11 cellular contexts compared by ENCODE assay signal in genomic region chr6:160028487-160029275, GRCh38. TPM values are rescaled to one million over a fixed set of nuclear protein-coding genes. Genes with fewer than 3 reads are reported as not detected.
DNase-seq lines count a peak whose midpoint lies in the region; ATAC-seq, FAIRE-seq and TF ChIP-seq lines count a peak whose summit lies in the region.
"Had no signal": no experiment of that assay in that cellular context is flagged by ENCODE, and none has a peak within 500 bp of the region (broad histone marks: within the 10 kb centered on the region; RNA-seq: fewer than 3 reads in every experiment).

No MANE protein-coding gene starts in this region.

- H2BK5ac ChIP-seq in trophoblast cell (ENCODE audit: low read depth, low read length, poor library complexity): peak overlapping the region; percentile 19

- FAIRE-seq in K562 (lab: Jason Lieb, UNC): no peak
- FAIRE-seq: small intestine had no signal

- H4K20me1 ChIP-seq in K562 (replicated peaks; ENCODE audit: control insufficient read depth, insufficient read depth, low read length): no peaks in the 10 kb centered on the region

- TF ChIP-seq POLR2A in K562 (conservative IDR thresholded peaks at IDR 0.05): no peak

- WGBS in K562 (ENCODE audit: insufficient coverage, low coverage, missing lambda C conversion rate): 88% methylated on average over 8 of the region's 8 CpGs
- no CpG with 5 or more reads among the region's 8 CpGs for WGBS in trophoblast cell (ENCODE audit: extremely low coverage, insufficient coverage, insufficient read length)

- no peaks in the 10 kb centered on the region for H3K79me1 ChIP-seq in trophoblast cell (ENCODE audit: low read length)

- POLR2A ChIA-PET in activated CD4-positive, alpha-beta T cell treated with anti-CD3 and anti-CD28 coated beads for 36 hours (lab: Charles Lee): no interaction called here
- POLR2A ChIA-PET in K562 (lab: Yijun Ruan, JAX): interaction anchor here (0.6 to 0.8 kb wide), 2 partner anchors 31 to 267 kb away, joined by 3 to 5 read pairs; partner anchors contain the start of gene ACAT2

- no peaks in the 10 kb centered on the region for H3K9me3 Mint-ChIP-seq in activated CD4-positive, alpha-beta T cell treated with anti-CD3 and anti-CD28 coated beads for 36 hours (ENCODE audit: low read depth)

- H3K27me3 Mint-ChIP-seq in activated CD4-positive, alpha-beta T cell treated with anti-CD3 and anti-CD28 coated beads for 36 hours: no peaks in the 10 kb centered on the region

- peaks cover 46% of the 10 kb centered on the region for H3K36me3 Mint-ChIP-seq in activated CD4-positive, alpha-beta T cell treated with anti-CD3 and anti-CD28 coated beads for 36 hours (ENCODE audit: low read depth)

- H3K14ac ChIP-seq in trophoblast cell (ENCODE audit: low read length): no peak overlapping the region

- intact Hi-C loops in activated CD4-positive, alpha-beta T cell treated with anti-CD3 and anti-CD28 coated beads for 36 hours (cut with DNase I, micrococcal nuclease): no loop called here
- intact Hi-C loops in K562 (cut with micrococcal nuclease): loop anchor here (5.0 kb wide), 1 partner anchor 56 kb away; no protein-coding TSS in a partner anchor

- H3K4me1 ChIP-seq in K562 (replicated peaks in 1 of 2; ENCODE audit: control insufficient read depth in 2 of 2, insufficient read depth in 2 of 2, low read length in 2 of 2): no peaks in the 10 kb centered on the region; a peak in 1 of 5 replicates
- H3K4me1 ChIP-seq in trophoblast cell (ENCODE audit: control insufficient read depth in 1 of 2, insufficient read depth in 2 of 2, low read length in 2 of 2): peaks cover 4 to 6% of the 10 kb centered on the region in 2 experiments

- H3K36me3 ChIP-seq in K562 (ENCODE audit: control insufficient read depth, insufficient read depth, low read length): peaks cover 97% of the 10 kb centered on the region
- peaks cover 28 to 40% of the 10 kb centered on the region in 2 experiments for H3K36me3 ChIP-seq in trophoblast cell (ENCODE audit: control insufficient read depth in 1 of 2, insufficient read depth in 2 of 2, low read length in 2 of 2)

- CTCF ChIA-PET in activated CD4-positive, alpha-beta T cell treated with anti-CD3 and anti-CD28 coated beads for 36 hours (lab: Charles Lee): interaction anchor here (0.8 to 1.2 kb wide), 3 partner anchors 14 to 109 kb away, joined by 3 to 4 read pairs (median 4); no protein-coding TSS in a partner anchor
- CTCF ChIA-PET in K562 (lab: Yijun Ruan, JAX; ENCODE audit: low intra/inter-chr PET ratio): no interaction called here

- H3K23ac ChIP-seq in trophoblast cell (ENCODE audit: low read length): no peak overlapping the region

- H3K4me3 Mint-ChIP-seq in activated CD4-positive, alpha-beta T cell treated with anti-CD3 and anti-CD28 coated beads for 36 hours: no peak overlapping the region

- H2BK120ac ChIP-seq in trophoblast cell (ENCODE audit: insufficient read depth, low read length, poor library complexity): no peak overlapping the region

- no peaks in the 10 kb centered on the region for H3K27me3 ChIP-seq in K562 (ENCODE audit: control insufficient read depth in 2 of 2, insufficient read depth in 2 of 2, low read length in 2 of 2)
- no peaks in the 10 kb centered on the region for H3K27me3 ChIP-seq in trophoblast cell (ENCODE audit: insufficient read depth, low read length)

- in situ Hi-C loops in K562 (cut with MboI): no loop called here

- TF ChIP-seq CTCF in K562 (IDR thresholded peaks at IDR 0.05 in 2 of 3, conservative IDR thresholded peaks at IDR 0.05 in 1 of 3; ENCODE audit: insufficient read depth in 2 of 3, low read depth in 1 of 3, low read length in 3 of 3): 0 out of 6 replicates have a peak, but pooled peaks of 1 of the 3 experiments have one; percentile 21

- H3K9me3 ChIP-seq in K562 (replicated peaks; ENCODE audit: control insufficient read depth, insufficient read depth, low read depth, low read length) (no peaks in the 10 kb centered on the region), trophoblast cell (ENCODE audit: insufficient read depth, low read depth, low read length) (no peaks in the 10 kb centered on the region)

- no peak overlapping the region for H2AK5ac ChIP-seq in trophoblast cell (ENCODE audit: low read length)

- H3K27ac Mint-ChIP-seq in activated CD4-positive, alpha-beta T cell treated with anti-CD3 and anti-CD28 coated beads for 36 hours: peak overlapping the region; percentile 72

- H3K4me1 Mint-ChIP-seq in activated CD4-positive, alpha-beta T cell treated with anti-CD3 and anti-CD28 coated beads for 36 hours: peaks cover 6% of the 10 kb centered on the region

- H4K8ac ChIP-seq in trophoblast cell (ENCODE audit: low read depth, low read length): no peak overlapping the region

- no TSS peak for BruUV-seq in K562 (replicated peaks; lab: Mats Ljungman, UMichigan)

- H3K27ac ChIP-seq in K562 (ENCODE audit: extremely low read depth, low read depth, low read length): no peak overlapping the region
- no peak overlapping the region for H3K27ac ChIP-seq in trophoblast cell (ENCODE audit: low read depth, low read length)

- no peaks in the 10 kb centered on the region for H3K79me2 ChIP-seq in K562 (ENCODE audit: control insufficient read depth, insufficient read depth, low read length)
- H3K79me2 ChIP-seq in trophoblast cell (ENCODE audit: control insufficient read depth, insufficient read depth, low read length, poor library complexity): no peaks in the 10 kb centered on the region

- DNase-seq in activated CD4-positive, alpha-beta T cell treated with anti-CD3 and anti-CD28 coated beads for 36 hours: peak; percentile 57
- no peak for DNase-seq in activated CD4-positive, alpha-beta T cell treated with anti-CD3 and anti-CD28 coated beads for 4 hours
- DNase-seq in K562 (ENCODE audit: extremely low read depth in 1 of 4, low spot score in 3 of 4) (no peak), trophoblast cell (no peak), DMS153 treated with DMSO at 0.1 percent for 48 hours (lab: John Stamatoyannopoulos, UW; ENCODE audit: unreplicated experiment) (no peak), NOMO-1 treated with DMSO at 0.1 percent for 48 hours (lab: John Stamatoyannopoulos, UW; ENCODE audit: unreplicated experiment) (no peak), Ammon's horn (ENCODE audit: low spot score) (no peak)
- DNase-seq: 8988T, caudate nucleus, small intestine had no signal

- H3K18ac ChIP-seq in trophoblast cell (ENCODE audit: low read length): no peak overlapping the region

- ATAC-seq in activated CD4-positive, alpha-beta T cell treated with anti-CD3 and anti-CD28 coated beads for 36 hours: peak; percentile 76
- peak; percentile 77 for ATAC-seq in HG03175 (IDR thresholded peaks at IDR 0.05; ENCODE audit: unreplicated experiment)
- ATAC-seq in K562: peak; percentile 68

- H2BK12ac ChIP-seq in trophoblast cell (ENCODE audit: low read length): no peak overlapping the region

- H4K12ac ChIP-seq in trophoblast cell (ENCODE audit: low read depth, low read length): no peak overlapping the region

- no peak overlapping the region for H3K4ac ChIP-seq in trophoblast cell (ENCODE audit: low read depth, low read length)

- no peak overlapping the region for H3K9ac ChIP-seq in K562 (ENCODE audit: insufficient read depth in 1 of 2, low read depth in 2 of 2, low read length in 2 of 2)
- no peak overlapping the region for H3K9ac ChIP-seq in trophoblast cell (ENCODE audit: low read length)

- H4K91ac ChIP-seq in trophoblast cell (ENCODE audit: low read depth, low read length): no peak overlapping the region

- no peak overlapping the region for H3K4me3 ChIP-seq in K562
- H3K4me3 ChIP-seq in trophoblast cell (ENCODE audit: low read depth, low read length): no peak overlapping the region

- H3K9me1 ChIP-seq in K562 (ENCODE audit: control insufficient read depth, insufficient read depth, low read length): no peaks in the 10 kb centered on the region

- H3K4me2 ChIP-seq in K562 (ENCODE audit: insufficient read depth, low read length) (no peak overlapping the region), trophoblast cell (ENCODE audit: low read length) (no peak overlapping the region)

- TF ChIP-seq RAD21 in K562 (CRISPR knock-in tag; conservative IDR thresholded peaks at IDR 0.05 in 1 of 2, IDR thresholded peaks at IDR 0.05 in 1 of 2): no peak

- H2AFZ ChIP-seq in K562 (ENCODE audit: low read depth, low read length) (no peak overlapping the region), trophoblast cell (ENCODE audit: insufficient read depth, low read length, poor library complexity) (no peak overlapping the region)

- no peak for TF ChIP-seq EP300 in K562 (IDR thresholded peaks at IDR 0.05; ENCODE audit: low read length)

TF ChIP-seq in K562, 482 proteins besides CTCF, POLR2A, EP300 and RAD21 (continues in another document):
- TF ChIP-seq YY1 (IDR thresholded peaks at IDR 0.05; ENCODE audit: borderline replicate concordance in 1 of 3, control insufficient read depth in 1 of 3, extremely low read depth in 1 of 3, insufficient read depth in 3 of 3, insufficient read length in 1 of 3, insufficient replicate concordance in 2 of 3, low read depth in 1 of 3, low read length in 2 of 3) (peak in 1 of 3 experiments; percentile 63), BACH1 (tag; IDR thresholded peaks at IDR 0.05) (no peak), TSC22D4 (tag; IDR thresholded peaks at IDR 0.05) (no peak), GTF2E2 (tag; IDR thresholded peaks at IDR 0.05) (no peak), NFIX (CRISPR knock-in tag; IDR thresholded peaks at IDR 0.05; ENCODE audit: low read depth) (no peak)

RNA-seq across cellular contexts. Expression of gene IGF2R, which starts 59.8 kb away (rescaled TPM):
- total RNA-seq in activated CD4-positive, alpha-beta T cell treated with anti-CD3 and anti-CD28 coated beads for 36 hours: 10 to 100 TPM; 55.6 to 65.6 TPM
- 302 and 333 TPM in 2 replicates for total RNA-seq in K562 (2011; cell fraction: chromatin; rRNA removed; ENCODE audit: low replicate concordance)
- 228 and 239 TPM in 2 replicates for total RNA-seq in K562 (2011; cell fraction: nucleolus; rRNA removed)
- total RNA-seq in K562 (2011; cell fraction: nucleoplasm; rRNA removed): 228 and 238 TPM in 2 replicates
- 36.9 and 41.3 TPM in 2 replicates for total RNA-seq in K562 (2014; rRNA removed)
- total RNA-seq in K562 (2014; rRNA removed; fragmentation: Illumina TruSeq; extraction: Trizol): 34.4 and 37.8 TPM in 2 replicates
- total RNA-seq in K562 (2015; rRNA removed; fragmentation: Illumina TruSeq; extraction: Trizol): 34.5 and 37.5 TPM in 2 replicates
- 84.7 and 92.3 TPM in 2 replicates for total RNA-seq in K562 (2021)
- polyA plus RNA-seq in K562 (2011; rRNA removed): 13.2 and 16.7 TPM in 2 replicates
- polyA plus RNA-seq in K562 (2011; cell fraction: cytosol; rRNA removed): 12.7 and 14.5 TPM in 2 replicates
- 55.4 and 71.5 TPM in 2 replicates for polyA plus RNA-seq in K562 (2011; cell fraction: nucleus; rRNA removed)
- 57.1 and 73.0 TPM in 2 replicates for polyA plus RNA-seq in K562 (2012)
- 60.4 and 68.9 TPM in 2 replicates for polyA plus RNA-seq in K562 (2014; fragmentation: Illumina TruSeq; extraction: Trizol)
- 1 to 10 TPM; 3.5 to 3.6 TPM for polyA plus RNA-seq in K562 (2014; fragmentation: Nextera tagmentation; extraction: Ambion mirVana)
- polyA plus RNA-seq in K562 (2014; rRNA removed): 30.3 and 31.0 TPM in 2 replicates
- polyA minus RNA-seq in K562 (2011; rRNA and poly(A)+ RNA removed): 48.1 and 64.9 TPM in 2 replicates
- 47.2 and 72.7 TPM in 2 replicates for polyA minus RNA-seq in K562 (2011; cell fraction: cytosol; rRNA and poly(A)+ RNA removed)
- polyA minus RNA-seq in K562 (2011; cell fraction: nucleus; rRNA and poly(A)+ RNA removed): 108 and 127 TPM in 2 replicates
- 42.7 and 44.7 TPM in 2 replicates for polyA plus RNA-seq in trophoblast cell (2013)
